ENCODE assay signal across 8 cellular contexts in genomic region chr17:54901230-54901847, GRCh38. TPM values are rescaled to one million over a fixed set of nuclear protein-coding genes. Genes with fewer than 3 reads are reported as not detected.
A peak's percentile ranks its signal among the peaks of the same experiment; 100 is the strongest.
DNase-seq lines count a peak whose midpoint lies in the region; ATAC-seq and TF ChIP-seq lines count a peak whose summit lies in the region.

No MANE protein-coding gene starts in this region.

- TF ChIP-seq CTCF in astrocyte of the cerebellum (IDR thresholded peaks at IDR 0.05; ENCODE audit: low read depth, low read length, missing control alignments) (no peak), vagina (IDR thresholded peaks at IDR 0.05) (no peak)

- H3K27ac ChIP-seq in vagina = peak overlapping the region; percentile 10

- no peaks in the 10 kb centered on the region for H3K27me3 ChIP-seq in vagina

- TF ChIP-seq POLR2A in vagina (IDR thresholded peaks at IDR 0.05) = no peak

- H3K9me3 ChIP-seq in vagina = no peaks in the 10 kb centered on the region

- DNase-seq in DMS153 treated with DMSO at 0.1 percent for 48 hours (lab: John Stamatoyannopoulos, UW; ENCODE audit: unreplicated experiment) (peak; percentile 69), LoVo (ENCODE audit: low spot score) (peak; percentile 75), astrocyte of the cerebellum (ENCODE audit: low read depth) (no peak), left lobe of liver (ENCODE audit: low spot score) (no peak), vagina (ENCODE audit: extremely low spot score in 2 of 2) (no peak), NK-92 (lab: John Stamatoyannopoulos, UW; ENCODE audit: unreplicated experiment) (no peak)

- in situ Hi-C loops in astrocyte of the cerebellum (cut with HindIII; ENCODE audit: low sequenced_read_pairs) = no loop called here

- ATAC-seq in left lobe of liver (peak; percentile 8), HG03432 (IDR thresholded peaks at IDR 0.05; ENCODE audit: unreplicated experiment) (no peak), HG03196 (IDR thresholded peaks at IDR 0.05; ENCODE audit: unreplicated experiment) (no peak)

- intact Hi-C loops in vagina (cut with DNase I) = no loop called here

- H3K36me3 ChIP-seq in vagina = no peaks in the 10 kb centered on the region

- peaks cover 25% of the 10 kb centered on the region for H3K4me1 ChIP-seq in vagina

- H3K4me3 ChIP-seq in astrocyte of the cerebellum (ENCODE audit: low read depth, low read length) = peak overlapping the region; percentile 54
- H3K4me3 ChIP-seq in vagina = peak overlapping the region; percentile 57 to 58

RNA-seq across cellular contexts. Expression of gene TOM1L1, which starts 0.7 kb away (rescaled TPM):
- total RNA-seq in left lobe of liver = 55.8 TPM
- total RNA-seq in vagina = 17.7 TPM

Comparison
In these comparisons a context has a peak if more than half of its experiments do, and no peak if none do; other contexts are left out.
1. DNase-seq: peak in DMS153 treated with DMSO at 0.1 percent for 48 hours (single experiment) and LoVo (single experiment); none in astrocyte of the cerebellum (single experiment), left lobe of liver (single experiment), vagina (0 of 2) and NK-92 (single experiment).